In genomic region chr9:89738137-89738932, GRCh38 we compare ENCODE assay signal across 1 cellular context.
TF ChIP-seq lines count a peak whose summit lies in the region.

No MANE protein-coding gene starts in this region.

TF ChIP-seq in K562, 482 proteins besides CTCF, POLR2A, EP300 and RAD21 (continued from another document):
- TF ChIP-seq, protein P1, sequence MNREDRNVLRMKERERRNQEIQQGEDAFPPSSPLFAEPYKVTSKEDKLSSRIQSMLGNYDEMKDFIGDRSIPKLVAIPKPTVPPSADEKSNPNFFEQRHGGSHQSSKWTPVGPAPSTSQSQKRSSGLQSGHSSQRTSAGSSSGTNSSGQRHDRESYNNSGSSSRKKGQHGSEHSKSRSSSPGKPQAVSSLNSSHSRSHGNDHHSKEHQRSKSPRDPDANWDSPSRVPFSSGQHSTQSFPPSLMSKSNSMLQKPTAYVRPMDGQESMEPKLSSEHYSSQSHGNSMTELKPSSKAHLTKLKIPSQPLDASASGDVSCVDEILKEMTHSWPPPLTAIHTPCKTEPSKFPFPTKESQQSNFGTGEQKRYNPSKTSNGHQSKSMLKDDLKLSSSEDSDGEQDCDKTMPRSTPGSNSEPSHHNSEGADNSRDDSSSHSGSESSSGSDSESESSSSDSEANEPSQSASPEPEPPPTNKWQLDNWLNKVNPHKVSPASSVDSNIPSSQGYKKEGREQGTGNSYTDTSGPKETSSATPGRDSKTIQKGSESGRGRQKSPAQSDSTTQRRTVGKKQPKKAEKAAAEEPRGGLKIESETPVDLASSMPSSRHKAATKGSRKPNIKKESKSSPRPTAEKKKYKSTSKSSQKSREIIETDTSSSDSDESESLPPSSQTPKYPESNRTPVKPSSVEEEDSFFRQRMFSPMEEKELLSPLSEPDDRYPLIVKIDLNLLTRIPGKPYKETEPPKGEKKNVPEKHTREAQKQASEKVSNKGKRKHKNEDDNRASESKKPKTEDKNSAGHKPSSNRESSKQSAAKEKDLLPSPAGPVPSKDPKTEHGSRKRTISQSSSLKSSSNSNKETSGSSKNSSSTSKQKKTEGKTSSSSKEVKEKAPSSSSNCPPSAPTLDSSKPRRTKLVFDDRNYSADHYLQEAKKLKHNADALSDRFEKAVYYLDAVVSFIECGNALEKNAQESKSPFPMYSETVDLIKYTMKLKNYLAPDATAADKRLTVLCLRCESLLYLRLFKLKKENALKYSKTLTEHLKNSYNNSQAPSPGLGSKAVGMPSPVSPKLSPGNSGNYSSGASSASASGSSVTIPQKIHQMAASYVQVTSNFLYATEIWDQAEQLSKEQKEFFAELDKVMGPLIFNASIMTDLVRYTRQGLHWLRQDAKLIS (CRISPR knock-in tag; IDR thresholded peaks at IDR 0.05), result no peak
- TF ChIP-seq, protein P2, sequence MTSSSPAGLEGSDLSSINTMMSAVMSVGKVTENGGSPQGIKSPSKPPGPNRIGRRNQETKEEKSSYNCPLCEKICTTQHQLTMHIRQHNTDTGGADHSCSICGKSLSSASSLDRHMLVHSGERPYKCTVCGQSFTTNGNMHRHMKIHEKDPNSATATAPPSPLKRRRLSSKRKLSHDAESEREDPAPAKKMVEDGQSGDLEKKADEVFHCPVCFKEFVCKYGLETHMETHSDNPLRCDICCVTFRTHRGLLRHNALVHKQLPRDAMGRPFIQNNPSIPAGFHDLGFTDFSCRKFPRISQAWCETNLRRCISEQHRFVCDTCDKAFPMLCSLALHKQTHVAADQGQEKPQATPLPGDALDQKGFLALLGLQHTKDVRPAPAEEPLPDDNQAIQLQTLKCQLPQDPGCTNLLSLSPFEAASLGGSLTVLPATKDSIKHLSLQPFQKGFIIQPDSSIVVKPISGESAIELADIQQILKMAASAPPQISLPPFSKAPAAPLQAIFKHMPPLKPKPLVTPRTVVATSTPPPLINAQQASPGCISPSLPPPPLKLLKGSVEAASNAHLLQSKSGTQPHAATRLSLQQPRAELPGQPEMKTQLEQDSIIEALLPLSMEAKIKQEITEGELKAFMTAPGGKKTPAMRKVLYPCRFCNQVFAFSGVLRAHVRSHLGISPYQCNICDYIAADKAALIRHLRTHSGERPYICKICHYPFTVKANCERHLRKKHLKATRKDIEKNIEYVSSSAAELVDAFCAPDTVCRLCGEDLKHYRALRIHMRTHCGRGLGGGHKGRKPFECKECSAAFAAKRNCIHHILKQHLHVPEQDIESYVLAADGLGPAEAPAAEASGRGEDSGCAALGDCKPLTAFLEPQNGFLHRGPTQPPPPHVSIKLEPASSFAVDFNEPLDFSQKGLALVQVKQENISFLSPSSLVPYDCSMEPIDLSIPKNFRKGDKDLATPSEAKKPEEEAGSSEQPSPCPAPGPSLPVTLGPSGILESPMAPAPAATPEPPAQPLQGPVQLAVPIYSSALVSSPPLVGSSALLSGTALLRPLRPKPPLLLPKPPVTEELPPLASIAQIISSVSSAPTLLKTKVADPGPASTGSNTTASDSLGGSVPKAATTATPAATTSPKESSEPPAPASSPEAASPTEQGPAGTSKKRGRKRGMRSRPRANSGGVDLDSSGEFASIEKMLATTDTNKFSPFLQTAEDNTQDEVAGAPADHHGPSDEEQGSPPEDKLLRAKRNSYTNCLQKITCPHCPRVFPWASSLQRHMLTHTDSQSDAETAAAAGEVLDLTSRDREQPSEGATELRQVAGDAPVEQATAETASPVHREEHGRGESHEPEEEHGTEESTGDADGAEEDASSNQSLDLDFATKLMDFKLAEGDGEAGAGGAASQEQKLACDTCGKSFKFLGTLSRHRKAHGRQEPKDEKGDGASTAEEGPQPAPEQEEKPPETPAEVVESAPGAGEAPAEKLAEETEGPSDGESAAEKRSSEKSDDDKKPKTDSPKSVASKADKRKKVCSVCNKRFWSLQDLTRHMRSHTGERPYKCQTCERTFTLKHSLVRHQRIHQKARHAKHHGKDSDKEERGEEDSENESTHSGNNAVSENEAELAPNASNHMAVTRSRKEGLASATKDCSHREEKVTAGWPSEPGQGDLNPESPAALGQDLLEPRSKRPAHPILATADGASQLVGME (CRISPR knock-in tag; IDR thresholded peaks at IDR 0.05), result no peak
- TF ChIP-seq ZBTB17 (CRISPR knock-in tag; IDR thresholded peaks at IDR 0.05), result no peak
- TF ChIP-seq CGGBP1 (CRISPR knock-in tag; IDR thresholded peaks at IDR 0.05), result no peak
- no peak for TF ChIP-seq HMGN3 (IDR thresholded peaks at IDR 0.05; ENCODE audit: borderline replicate concordance, extremely low read depth, insufficient read length, low read depth, low read length)
- no peak for TF ChIP-seq NCOA2 (IDR thresholded peaks at IDR 0.05; ENCODE audit: partially characterized antibody in 2 of 2)
- TF ChIP-seq FUS (optimal IDR thresholded peaks at IDR 0.05; ENCODE audit: low read depth, low read length), result no peak
- no peak for TF ChIP-seq PURB (CRISPR knock-in tag; IDR thresholded peaks at IDR 0.05; ENCODE audit: low read depth)
- TF ChIP-seq, protein P3, sequence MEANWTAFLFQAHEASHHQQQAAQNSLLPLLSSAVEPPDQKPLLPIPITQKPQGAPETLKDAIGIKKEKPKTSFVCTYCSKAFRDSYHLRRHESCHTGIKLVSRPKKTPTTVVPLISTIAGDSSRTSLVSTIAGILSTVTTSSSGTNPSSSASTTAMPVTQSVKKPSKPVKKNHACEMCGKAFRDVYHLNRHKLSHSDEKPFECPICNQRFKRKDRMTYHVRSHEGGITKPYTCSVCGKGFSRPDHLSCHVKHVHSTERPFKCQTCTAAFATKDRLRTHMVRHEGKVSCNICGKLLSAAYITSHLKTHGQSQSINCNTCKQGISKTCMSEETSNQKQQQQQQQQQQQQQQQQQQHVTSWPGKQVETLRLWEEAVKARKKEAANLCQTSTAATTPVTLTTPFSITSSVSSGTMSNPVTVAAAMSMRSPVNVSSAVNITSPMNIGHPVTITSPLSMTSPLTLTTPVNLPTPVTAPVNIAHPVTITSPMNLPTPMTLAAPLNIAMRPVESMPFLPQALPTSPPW (CRISPR knock-in tag; IDR thresholded peaks at IDR 0.05), result no peak
